Comparison of ENCODE assay signal across 8 cellular contexts in the genomic region with DNA sequence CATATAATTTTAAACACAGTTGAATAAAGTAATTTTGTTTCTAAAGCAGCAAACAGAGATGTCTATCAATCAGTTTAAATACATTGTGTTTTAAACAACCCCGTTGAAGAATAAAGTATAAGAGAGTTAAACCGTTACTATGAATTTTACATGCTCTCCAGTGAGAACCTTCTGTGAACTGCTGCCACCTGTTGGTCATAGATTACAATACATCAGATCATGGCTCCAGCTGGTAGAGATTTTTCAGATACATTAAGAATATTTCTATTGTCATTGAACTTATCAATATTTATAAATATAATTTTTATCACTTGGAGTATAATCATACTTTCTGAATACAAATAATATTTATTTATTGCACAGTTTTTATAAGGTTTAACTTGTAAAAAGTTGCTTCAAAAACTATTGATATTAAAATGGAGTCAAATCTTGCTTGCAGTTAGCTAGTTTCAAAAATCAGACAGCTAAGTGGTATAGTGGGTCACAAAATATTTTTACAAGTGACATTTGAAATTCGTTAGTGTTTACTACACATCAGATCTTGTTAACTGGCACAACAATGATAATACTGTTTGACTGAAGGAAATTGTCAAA.
DNase-seq lines count a peak whose midpoint lies in the region; ATAC-seq, FAIRE-seq and TF ChIP-seq lines count a peak whose summit lies in the region.

No MANE protein-coding gene starts in this region.

- CTCF ChIA-PET in mammary epithelial cell (lab: Charles Lee; ENCODE audit: low non-redundant PET) = interaction anchor here (0.6 to 0.7 kb wide), 3 partner anchors 905 to 1627 kb away, joined by 3 to 5 read pairs (median 4); no protein-coding TSS in a partner anchor

- 2% methylated on average over 3 of the region's 3 CpGs for WGBS in mammary epithelial cell (ENCODE audit: low coverage, missing lambda C conversion rate)

- no peaks in the 10 kb centered on the region for H3K9me3 ChIP-seq in mammary epithelial cell (replicated peaks; ENCODE audit: insufficient read depth, low read length)

- H3K4me3 Mint-ChIP-seq in activated T-cell treated with anti-CD3 and anti-CD28 coated beads, Interleukin-2, amount 50 U/mL, for 24 hours = no peak overlapping the region

- no peak overlapping the region for H3K4me3 ChIP-seq in mammary epithelial cell (replicated peaks in 1 of 3; ENCODE audit: insufficient read depth in 1 of 3, low read depth in 2 of 3, low read length in 3 of 3)

- H3K36me3 Mint-ChIP-seq in activated T-cell treated with anti-CD3 and anti-CD28 coated beads, Interleukin-2, amount 50 U/mL, for 24 hours (ENCODE audit: low read depth) = no peaks in the 10 kb centered on the region

- H3K27me3 ChIP-seq in mammary epithelial cell (ENCODE audit: insufficient read depth, low read length) = no peaks in the 10 kb centered on the region

- H3K4me2 ChIP-seq in mammary epithelial cell (ENCODE audit: insufficient read depth, low read depth, low read length) = no peak overlapping the region

- ATAC-seq in HG03354 (IDR thresholded peaks at IDR 0.05; ENCODE audit: poor library complexity, severe bottlenecking, unreplicated experiment) = peak; percentile 87

- no TSS peak for BruUV-seq in mammary epithelial cell (replicated peaks; lab: Mats Ljungman, UMichigan)

- H3K79me2 ChIP-seq in mammary epithelial cell (ENCODE audit: insufficient read depth, low read length) = no peaks in the 10 kb centered on the region

- no peak overlapping the region for H3K9ac ChIP-seq in mammary epithelial cell (ENCODE audit: insufficient read depth, low read length)

- no peaks in the 10 kb centered on the region for H3K9me3 Mint-ChIP-seq in activated T-cell treated with anti-CD3 and anti-CD28 coated beads, Interleukin-2, amount 50 U/mL, for 24 hours

- peak; percentile 73 for FAIRE-seq in GM19239 (lab: Jason Lieb, UNC)

- in situ Hi-C loops in mammary epithelial cell (cut with MboI; ENCODE audit: low sequenced_read_pairs in 2 of 2) = no loop called here

- no peak overlapping the region for H3K27ac ChIP-seq in mammary epithelial cell (ENCODE audit: insufficient read depth, low read depth, low read length)

- no peaks in the 10 kb centered on the region for H3K36me3 ChIP-seq in mammary epithelial cell (ENCODE audit: insufficient read depth, low read length)

- dilution Hi-C loops in mammary epithelial cell (cut with HindIII; ENCODE audit: low sequenced_read_pairs) = no loop called here

- H2AFZ ChIP-seq in mammary epithelial cell (ENCODE audit: low read depth, low read length) = no peak overlapping the region

- H3K27me3 Mint-ChIP-seq in activated T-cell treated with anti-CD3 and anti-CD28 coated beads, Interleukin-2, amount 50 U/mL, for 24 hours = no peaks in the 10 kb centered on the region

- DNase-seq in DMS53 (lab: John Stamatoyannopoulos, UW) (peak; percentile 78), GM19239 (ENCODE audit: insufficient read length, low spot score) (peak; percentile 2), NCI-H748 (lab: John Stamatoyannopoulos, UW; ENCODE audit: unreplicated experiment) (peak; percentile 67), mammary epithelial cell (peak; percentile 11), medulla oblongata (ENCODE audit: extremely low spot score) (peak; percentile 75), cerebellar nuclear complex (lab: John Stamatoyannopoulos, UW) (no peak)
- no peak for DNase-seq in activated T-cell treated with anti-CD3 and anti-CD28 coated beads, Interleukin-2, amount 50 U/mL, for 24 hours

- peak; percentile 56 to 65 for TF ChIP-seq CTCF in mammary epithelial cell (conservative IDR thresholded peaks at IDR 0.05 in 1 of 2, IDR thresholded peaks at IDR 0.05 in 1 of 2; ENCODE audit: extremely low read depth in 1 of 2, insufficient read depth in 1 of 2, low read depth in 1 of 2, low read length in 2 of 2)

- H4K20me1 ChIP-seq in mammary epithelial cell (ENCODE audit: insufficient read depth, low read length) = no peaks in the 10 kb centered on the region

- no peaks in the 10 kb centered on the region for H3K4me1 Mint-ChIP-seq in activated T-cell treated with anti-CD3 and anti-CD28 coated beads, Interleukin-2, amount 50 U/mL, for 24 hours (ENCODE audit: low read depth)

- H3K4me1 ChIP-seq in mammary epithelial cell (ENCODE audit: insufficient read depth, low read length) = no peaks in the 10 kb centered on the region

- no peak overlapping the region for H3K27ac Mint-ChIP-seq in activated T-cell treated with anti-CD3 and anti-CD28 coated beads, Interleukin-2, amount 50 U/mL, for 24 hours

- intact Hi-C loops in mammary epithelial cell (cut with micrococcal nuclease) = loop anchor here (1.0 to 5.0 kb wide), 3 partner anchors 475 to 1994 kb away; no protein-coding TSS in a partner anchor

Comparison
In these comparisons a context has a peak if more than half of its experiments do, and no peak if none do; other contexts are left out.
1. DNase-seq: peak in DMS53 (single experiment), GM19239 (single experiment), NCI-H748 (single experiment), mammary epithelial cell (single experiment) and medulla oblongata (single experiment); none in activated T-cell treated with anti-CD3 and anti-CD28 coated beads, Interleukin-2, amount 50 U/mL, for 24 hours (single experiment) and cerebellar nuclear complex (0 of 2).